ENCODE assay signal across 11 cellular contexts in genomic region chr14:88668448-88669116, GRCh38.
A peak's percentile ranks its signal among the peaks of the same experiment; 100 is the strongest.
DNase-seq lines count a peak whose midpoint lies in the region; ATAC-seq and TF ChIP-seq lines count a peak whose summit lies in the region.
"Had no signal": no experiment of that assay in that cellular context is flagged by ENCODE, and none has a peak within 500 bp of the region (broad histone marks: within the 10 kb centered on the region; RNA-seq: fewer than 3 reads in every experiment).

No MANE protein-coding gene starts in this region.

- no peak overlapping the region for H3K4me3 ChIP-seq in left lung
- H3K4me3 ChIP-seq in endodermal cell (ENCODE audit: low read length), result no peak overlapping the region

- ATAC-seq in GM18519 (IDR thresholded peaks at IDR 0.05; ENCODE audit: low FRiP score, unreplicated experiment) (peak; percentile 71), GM21576 (IDR thresholded peaks at IDR 0.05; ENCODE audit: unreplicated experiment) (peak; percentile 81), HG03378 (IDR thresholded peaks at IDR 0.05; ENCODE audit: unreplicated experiment) (peak; percentile 59), left lung (peak; percentile 30)

- intact Hi-C loops in left lung (cut with DNase I), result no loop called here

- H3K27ac Mint-ChIP-seq in mesothelial cell of epicardium (no peak overlapping the region), endodermal cell (no peak overlapping the region)
- H3K27ac Mint-ChIP-seq: nephron had no signal

- no peak for DNase-seq in left lung
- no peak for DNase-seq in occipital lobe (lab: John Stamatoyannopoulos, UW)
- no peak for DNase-seq in kidney tubule cell (ENCODE audit: low spot score)
- DNase-seq in mesothelial cell of epicardium (ENCODE audit: low spot score in 2 of 2, unreplicated experiment in 2 of 2), result no peak
- no peak for DNase-seq in endodermal cell
- DNase-seq: activated CD4-positive, alpha-beta T cell treated with anti-CD3 and anti-CD28 coated beads, Interleukin-2, amount 50 U/mL, for 48 hours; stimulated activated CD4-positive, alpha-beta T cell treated with anti-CD3 and anti-CD28 coated beads, Interleukin-4, amount 100 ng/mL, for 1 hour had no signal

- H3K9me3 Mint-ChIP-seq in mesothelial cell of epicardium (peaks cover 21% of the 10 kb centered on the region), endodermal cell (peaks cover 11% of the 10 kb centered on the region)

- no peaks in the 10 kb centered on the region for H3K9me3 ChIP-seq in left lung
- H3K9me3 ChIP-seq in endodermal cell (ENCODE audit: control insufficient read depth, low read length), result peaks cover 8% of the 10 kb centered on the region

- H3K4me1 ChIP-seq in left lung (peaks cover 0 to 3% of the 10 kb centered on the region in 2 donors), endodermal cell (ENCODE audit: control insufficient read depth, insufficient read depth, low read length) (peaks cover 4% of the 10 kb centered on the region)

- H3K4me3 Mint-ChIP-seq in mesothelial cell of epicardium, result no peak overlapping the region
- no peak overlapping the region for H3K4me3 Mint-ChIP-seq in endodermal cell
- H3K4me3 Mint-ChIP-seq: nephron had no signal

- no peak overlapping the region for H3K9ac ChIP-seq in endodermal cell (ENCODE audit: extremely low read depth, low read length, poor library complexity, severe bottlenecking)

- WGBS in endodermal cell (ENCODE audit: insufficient coverage in 1 of 2, insufficient read length in 1 of 2), 2 experiments, result 95 to 100% methylated on average over 3 of the region's 3 CpGs

- H3K4me1 Mint-ChIP-seq in mesothelial cell of epicardium, result no peaks in the 10 kb centered on the region
- peaks cover 4% of the 10 kb centered on the region for H3K4me1 Mint-ChIP-seq in endodermal cell
- H3K4me1 Mint-ChIP-seq: nephron had no signal

- TF ChIP-seq CTCF in left lung (IDR thresholded peaks at IDR 0.05) (no peak), mesothelial cell of epicardium (IDR thresholded peaks at IDR 0.05; ENCODE audit: unreplicated experiment) (no peak), endodermal cell (conservative IDR thresholded peaks at IDR 0.05) (no peak)

- H3K27me3 ChIP-seq in left lung, result no peaks in the 10 kb centered on the region
- no peaks in the 10 kb centered on the region for H3K27me3 ChIP-seq in endodermal cell (ENCODE audit: control insufficient read depth, insufficient read depth, low read length, poor library complexity, severe bottlenecking)

- H3K27me3 Mint-ChIP-seq in mesothelial cell of epicardium (ENCODE audit: low read depth), result no peaks in the 10 kb centered on the region
- peaks cover 2% of the 10 kb centered on the region for H3K27me3 Mint-ChIP-seq in endodermal cell (ENCODE audit: insufficient read depth)

- no peak overlapping the region for H3K27ac ChIP-seq in left lung
- H3K27ac ChIP-seq in endodermal cell (ENCODE audit: low read depth, low read length), result no peak overlapping the region

- peaks cover 6% of the 10 kb centered on the region for H3K36me3 Mint-ChIP-seq in mesothelial cell of epicardium
- peaks cover 2% of the 10 kb centered on the region for H3K36me3 Mint-ChIP-seq in endodermal cell (ENCODE audit: low read depth)

- no peaks in the 10 kb centered on the region for H3K36me3 ChIP-seq in left lung
- no peaks in the 10 kb centered on the region for H3K36me3 ChIP-seq in endodermal cell (ENCODE audit: control insufficient read depth, insufficient read depth, low read length)

Comparison
In these comparisons a context has a peak if more than half of its experiments do, and no peak if none do; other contexts are left out.
1. ATAC-seq: peak in every context shown above with its lines; median percentile 81 in GM21576; 71 in GM18519; 59 in HG03378; 30 in left lung.